Comparison of ENCODE assay signal across 1 cellular context in the genomic region with DNA sequence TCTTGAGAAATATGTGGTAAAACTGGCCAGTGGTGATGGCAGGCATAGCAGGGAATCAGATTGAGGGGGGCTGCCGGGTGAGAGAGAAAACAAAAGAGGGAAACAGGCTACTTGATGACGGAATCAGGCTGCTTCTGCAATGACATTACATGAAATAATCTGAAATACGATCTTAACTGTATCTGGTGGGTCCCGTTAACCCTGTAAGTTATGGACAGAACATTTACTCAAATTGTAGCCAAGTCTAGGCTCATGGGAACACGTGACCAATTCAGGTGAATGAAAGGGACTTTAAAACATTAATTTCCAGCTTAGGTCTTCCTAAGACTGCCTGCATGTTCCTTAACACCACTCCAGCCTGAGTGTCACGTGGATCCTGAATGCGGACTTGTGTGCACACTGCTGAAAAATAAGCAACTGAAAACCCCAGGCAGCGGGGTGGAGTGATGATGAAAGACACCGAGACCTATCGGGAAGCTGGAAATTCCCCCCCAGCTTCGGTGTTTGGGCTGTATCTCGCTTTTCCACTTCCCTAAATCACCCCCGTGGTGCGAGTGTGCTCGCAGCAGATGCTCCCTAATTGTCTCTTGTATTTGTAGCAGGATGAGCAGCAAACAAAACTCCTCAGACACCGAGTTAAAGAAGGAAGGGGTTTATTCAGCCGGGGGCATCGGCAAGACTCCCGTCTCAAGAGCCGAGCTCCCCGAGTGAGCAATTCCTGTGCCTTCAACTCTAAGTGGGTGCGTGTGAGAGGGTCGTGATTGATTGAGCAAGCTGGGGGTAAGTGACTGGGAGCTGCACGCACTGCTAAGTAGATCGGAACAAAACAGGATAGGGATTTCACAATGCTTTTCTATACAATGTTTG.
A peak's percentile ranks its signal among the peaks of the same experiment; 100 is the strongest.
TF ChIP-seq lines count a peak whose summit lies in the region.

No MANE protein-coding gene starts in this region.

TF ChIP-seq in HEK293, 187 proteins besides CTCF, POLR2A, EP300 and RAD21 (continued from another document):
- TF ChIP-seq ZNF121 (tag by site-specific recombination; IDR thresholded peaks at IDR 0.05) (no peak), ZNF341 (tag by site-specific recombination; IDR thresholded peaks at IDR 0.05; ENCODE audit: low read depth) (peak; percentile 77), EGR2 (tag by site-specific recombination; IDR thresholded peaks at IDR 0.05; ENCODE audit: low read depth) (no peak), ZNF174 (tag by site-specific recombination; IDR thresholded peaks at IDR 0.05) (no peak), ZNF423 (tag by site-specific recombination; IDR thresholded peaks at IDR 0.05) (no peak), ZSCAN16 (tag by site-specific recombination; IDR thresholded peaks at IDR 0.05) (no peak), KLF16 (tag by site-specific recombination; IDR thresholded peaks at IDR 0.05) (no peak), ZNF600 (tag by site-specific recombination; IDR thresholded peaks at IDR 0.05) (peak; percentile 63; the same call in 1 of the 2 replicates), GFI1B (tag by site-specific recombination; IDR thresholded peaks at IDR 0.05) (no peak), ZNF514 (tag by site-specific recombination; IDR thresholded peaks at IDR 0.05) (no peak), ZFP3 (tag by site-specific recombination; IDR thresholded peaks at IDR 0.05; ENCODE audit: low read depth) (no peak), ZNF10 (tag by site-specific recombination; IDR thresholded peaks at IDR 0.05) (no peak), ZNF37A (tag by site-specific recombination; IDR thresholded peaks at IDR 0.05) (no peak), ZNF670 (tag by site-specific recombination; IDR thresholded peaks at IDR 0.05; ENCODE audit: low read depth) (no peak), ZNF677 (tag by site-specific recombination; IDR thresholded peaks at IDR 0.05) (no peak), TRIM28 (IDR thresholded peaks at IDR 0.05; ENCODE audit: borderline replicate concordance, low read length) (peak; percentile 42; the same call in 1 of the 2 replicates), ZNF433 (tag by site-specific recombination; IDR thresholded peaks at IDR 0.05; ENCODE audit: low read depth) (no peak), SP3 (tag by site-specific recombination; IDR thresholded peaks at IDR 0.05) (no peak), TCF7L2 (IDR thresholded peaks at IDR 0.05; ENCODE audit: borderline replicate concordance, low read depth, low read length) (no peak), ZNF707 (tag by site-specific recombination; IDR thresholded peaks at IDR 0.05) (no peak), GLIS2 (tag by site-specific recombination; IDR thresholded peaks at IDR 0.05) (peak; percentile 68), YY1 (tag by site-specific recombination; IDR thresholded peaks at IDR 0.05) (no peak), BCL11A (tag by site-specific recombination; IDR thresholded peaks at IDR 0.05; ENCODE audit: low read depth) (no peak), SP2 (tag by site-specific recombination; IDR thresholded peaks at IDR 0.05) (no peak), OVOL3 (tag by site-specific recombination; IDR thresholded peaks at IDR 0.05) (no peak), ZNF266 (tag by site-specific recombination; IDR thresholded peaks at IDR 0.05; ENCODE audit: low read depth) (no peak), ZNF157 (tag by site-specific recombination; IDR thresholded peaks at IDR 0.05) (no peak), ZNF132 (tag by site-specific recombination; IDR thresholded peaks at IDR 0.05; ENCODE audit: borderline replicate concordance) (no peak), ZNF623 (tag by site-specific recombination; IDR thresholded peaks at IDR 0.05) (no peak), REPIN1 (tag by site-specific recombination; IDR thresholded peaks at IDR 0.05; ENCODE audit: low read depth) (no peak), ZNF24 (tag by site-specific recombination; IDR thresholded peaks at IDR 0.05) (no peak), ZNF624 (tag by site-specific recombination; IDR thresholded peaks at IDR 0.05) (no peak), ZSCAN30 (tag by site-specific recombination; IDR thresholded peaks at IDR 0.05) (no peak), ZNF791 (tag by site-specific recombination; IDR thresholded peaks at IDR 0.05) (no peak), GLI4 (tag by site-specific recombination; IDR thresholded peaks at IDR 0.05) (no peak), ZNF211 (tag by site-specific recombination; IDR thresholded peaks at IDR 0.05; ENCODE audit: low read depth) (no peak), ZNF248 (tag by site-specific recombination; IDR thresholded peaks at IDR 0.05) (no peak), ZNF214 (tag by site-specific recombination; IDR thresholded peaks at IDR 0.05; ENCODE audit: borderline replicate concordance) (no peak), ZNF239 (tag by site-specific recombination; IDR thresholded peaks at IDR 0.05) (no peak), ZNF837 (tag by site-specific recombination; IDR thresholded peaks at IDR 0.05) (no peak), ZNF391 (tag by site-specific recombination; IDR thresholded peaks at IDR 0.05; ENCODE audit: borderline replicate concordance, low read depth) (no peak), ZNF184 (tag by site-specific recombination; IDR thresholded peaks at IDR 0.05) (no peak), ZNF555 (tag by site-specific recombination; conservative IDR thresholded peaks at IDR 0.05) (no peak), GLIS1 (tag by site-specific recombination; IDR thresholded peaks at IDR 0.05) (peak; percentile 78), ZNF416 (tag by site-specific recombination; IDR thresholded peaks at IDR 0.05) (no peak), KLF10 (tag by site-specific recombination; IDR thresholded peaks at IDR 0.05) (no peak), ZBTB17 (tag by site-specific recombination; IDR thresholded peaks at IDR 0.05) (peak; percentile 90), ZNF350 (tag by site-specific recombination; IDR thresholded peaks at IDR 0.05) (no peak), ZNF529 (tag by site-specific recombination; IDR thresholded peaks at IDR 0.05; ENCODE audit: insufficient replicate concordance) (no peak)
- TF ChIP-seq, protein P1, sequence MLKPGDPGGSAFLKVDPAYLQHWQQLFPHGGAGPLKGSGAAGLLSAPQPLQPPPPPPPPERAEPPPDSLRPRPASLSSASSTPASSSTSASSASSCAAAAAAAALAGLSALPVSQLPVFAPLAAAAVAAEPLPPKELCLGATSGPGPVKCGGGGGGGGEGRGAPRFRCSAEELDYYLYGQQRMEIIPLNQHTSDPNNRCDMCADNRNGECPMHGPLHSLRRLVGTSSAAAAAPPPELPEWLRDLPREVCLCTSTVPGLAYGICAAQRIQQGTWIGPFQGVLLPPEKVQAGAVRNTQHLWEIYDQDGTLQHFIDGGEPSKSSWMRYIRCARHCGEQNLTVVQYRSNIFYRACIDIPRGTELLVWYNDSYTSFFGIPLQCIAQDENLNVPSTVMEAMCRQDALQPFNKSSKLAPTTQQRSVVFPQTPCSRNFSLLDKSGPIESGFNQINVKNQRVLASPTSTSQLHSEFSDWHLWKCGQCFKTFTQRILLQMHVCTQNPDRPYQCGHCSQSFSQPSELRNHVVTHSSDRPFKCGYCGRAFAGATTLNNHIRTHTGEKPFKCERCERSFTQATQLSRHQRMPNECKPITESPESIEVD (tag by site-specific recombination; IDR thresholded peaks at IDR 0.05) = no peak
- TF ChIP-seq, protein P2, sequence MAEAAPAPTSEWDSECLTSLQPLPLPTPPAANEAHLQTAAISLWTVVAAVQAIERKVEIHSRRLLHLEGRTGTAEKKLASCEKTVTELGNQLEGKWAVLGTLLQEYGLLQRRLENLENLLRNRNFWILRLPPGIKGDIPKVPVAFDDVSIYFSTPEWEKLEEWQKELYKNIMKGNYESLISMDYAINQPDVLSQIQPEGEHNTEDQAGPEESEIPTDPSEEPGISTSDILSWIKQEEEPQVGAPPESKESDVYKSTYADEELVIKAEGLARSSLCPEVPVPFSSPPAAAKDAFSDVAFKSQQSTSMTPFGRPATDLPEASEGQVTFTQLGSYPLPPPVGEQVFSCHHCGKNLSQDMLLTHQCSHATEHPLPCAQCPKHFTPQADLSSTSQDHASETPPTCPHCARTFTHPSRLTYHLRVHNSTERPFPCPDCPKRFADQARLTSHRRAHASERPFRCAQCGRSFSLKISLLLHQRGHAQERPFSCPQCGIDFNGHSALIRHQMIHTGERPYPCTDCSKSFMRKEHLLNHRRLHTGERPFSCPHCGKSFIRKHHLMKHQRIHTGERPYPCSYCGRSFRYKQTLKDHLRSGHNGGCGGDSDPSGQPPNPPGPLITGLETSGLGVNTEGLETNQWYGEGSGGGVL (tag by site-specific recombination; IDR thresholded peaks at IDR 0.05) = peak; percentile 44
- TF ChIP-seq, protein P3, sequence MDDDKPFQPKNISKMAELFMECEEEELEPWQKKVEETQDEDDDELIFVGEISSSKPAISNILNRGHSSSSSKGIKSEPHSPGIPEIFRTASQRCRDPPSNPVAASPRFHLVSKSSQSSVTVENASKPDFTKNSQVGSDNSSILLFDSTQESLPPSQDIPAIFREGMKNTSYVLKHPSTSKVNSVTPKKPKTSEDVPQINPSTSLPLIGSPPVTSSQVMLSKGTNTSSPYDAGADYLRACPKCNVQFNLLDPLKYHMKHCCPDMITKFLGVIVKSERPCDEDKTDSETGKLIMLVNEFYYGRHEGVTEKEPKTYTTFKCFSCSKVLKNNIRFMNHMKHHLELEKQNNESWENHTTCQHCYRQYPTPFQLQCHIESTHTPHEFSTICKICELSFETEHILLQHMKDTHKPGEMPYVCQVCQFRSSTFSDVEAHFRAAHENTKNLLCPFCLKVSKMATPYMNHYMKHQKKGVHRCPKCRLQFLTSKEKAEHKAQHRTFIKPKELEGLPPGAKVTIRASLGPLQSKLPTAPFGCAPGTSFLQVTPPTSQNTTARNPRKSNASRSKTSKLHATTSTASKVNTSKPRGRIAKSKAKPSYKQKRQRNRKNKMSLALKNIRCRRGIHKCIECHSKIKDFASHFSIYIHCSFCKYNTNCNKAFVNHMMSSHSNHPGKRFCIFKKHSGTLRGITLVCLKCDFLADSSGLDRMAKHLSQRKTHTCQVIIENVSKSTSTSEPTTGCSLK (tag by site-specific recombination; IDR thresholded peaks at IDR 0.05) = no peak
- TF ChIP-seq, protein P4, sequence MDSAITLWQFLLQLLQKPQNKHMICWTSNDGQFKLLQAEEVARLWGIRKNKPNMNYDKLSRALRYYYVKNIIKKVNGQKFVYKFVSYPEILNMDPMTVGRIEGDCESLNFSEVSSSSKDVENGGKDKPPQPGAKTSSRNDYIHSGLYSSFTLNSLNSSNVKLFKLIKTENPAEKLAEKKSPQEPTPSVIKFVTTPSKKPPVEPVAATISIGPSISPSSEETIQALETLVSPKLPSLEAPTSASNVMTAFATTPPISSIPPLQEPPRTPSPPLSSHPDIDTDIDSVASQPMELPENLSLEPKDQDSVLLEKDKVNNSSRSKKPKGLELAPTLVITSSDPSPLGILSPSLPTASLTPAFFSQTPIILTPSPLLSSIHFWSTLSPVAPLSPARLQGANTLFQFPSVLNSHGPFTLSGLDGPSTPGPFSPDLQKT (IDR thresholded peaks at IDR 0.05; ENCODE audit: borderline replicate concordance, low read depth, low read length) = no peak
- TF ChIP-seq, protein P5, sequence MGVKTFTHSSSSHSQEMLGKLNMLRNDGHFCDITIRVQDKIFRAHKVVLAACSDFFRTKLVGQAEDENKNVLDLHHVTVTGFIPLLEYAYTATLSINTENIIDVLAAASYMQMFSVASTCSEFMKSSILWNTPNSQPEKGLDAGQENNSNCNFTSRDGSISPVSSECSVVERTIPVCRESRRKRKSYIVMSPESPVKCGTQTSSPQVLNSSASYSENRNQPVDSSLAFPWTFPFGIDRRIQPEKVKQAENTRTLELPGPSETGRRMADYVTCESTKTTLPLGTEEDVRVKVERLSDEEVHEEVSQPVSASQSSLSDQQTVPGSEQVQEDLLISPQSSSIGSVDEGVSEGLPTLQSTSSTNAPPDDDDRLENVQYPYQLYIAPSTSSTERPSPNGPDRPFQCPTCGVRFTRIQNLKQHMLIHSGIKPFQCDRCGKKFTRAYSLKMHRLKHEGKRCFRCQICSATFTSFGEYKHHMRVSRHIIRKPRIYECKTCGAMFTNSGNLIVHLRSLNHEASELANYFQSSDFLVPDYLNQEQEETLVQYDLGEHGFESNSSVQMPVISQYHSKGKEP (tag by site-specific recombination; IDR thresholded peaks at IDR 0.05) = no peak
- TF ChIP-seq, protein P6, sequence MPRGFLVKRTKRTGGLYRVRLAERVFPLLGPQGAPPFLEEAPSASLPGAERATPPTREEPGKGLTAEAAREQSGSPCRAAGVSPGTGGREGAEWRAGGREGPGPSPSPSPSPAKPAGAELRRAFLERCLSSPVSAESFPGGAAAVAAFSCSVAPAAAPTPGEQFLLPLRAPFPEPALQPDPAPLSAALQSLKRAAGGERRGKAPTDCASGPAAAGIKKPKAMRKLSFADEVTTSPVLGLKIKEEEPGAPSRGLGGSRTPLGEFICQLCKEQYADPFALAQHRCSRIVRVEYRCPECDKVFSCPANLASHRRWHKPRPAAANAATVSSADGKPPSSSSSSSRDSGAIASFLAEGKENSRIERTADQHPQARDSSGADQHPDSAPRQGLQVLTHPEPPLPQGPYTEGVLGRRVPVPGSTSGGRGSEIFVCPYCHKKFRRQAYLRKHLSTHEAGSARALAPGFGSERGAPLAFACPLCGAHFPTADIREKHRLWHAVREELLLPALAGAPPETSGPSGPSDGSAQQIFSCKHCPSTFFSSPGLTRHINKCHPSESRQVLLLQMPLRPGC (tag by site-specific recombination; IDR thresholded peaks at IDR 0.05) = no peak
- TF ChIP-seq, protein P7, sequence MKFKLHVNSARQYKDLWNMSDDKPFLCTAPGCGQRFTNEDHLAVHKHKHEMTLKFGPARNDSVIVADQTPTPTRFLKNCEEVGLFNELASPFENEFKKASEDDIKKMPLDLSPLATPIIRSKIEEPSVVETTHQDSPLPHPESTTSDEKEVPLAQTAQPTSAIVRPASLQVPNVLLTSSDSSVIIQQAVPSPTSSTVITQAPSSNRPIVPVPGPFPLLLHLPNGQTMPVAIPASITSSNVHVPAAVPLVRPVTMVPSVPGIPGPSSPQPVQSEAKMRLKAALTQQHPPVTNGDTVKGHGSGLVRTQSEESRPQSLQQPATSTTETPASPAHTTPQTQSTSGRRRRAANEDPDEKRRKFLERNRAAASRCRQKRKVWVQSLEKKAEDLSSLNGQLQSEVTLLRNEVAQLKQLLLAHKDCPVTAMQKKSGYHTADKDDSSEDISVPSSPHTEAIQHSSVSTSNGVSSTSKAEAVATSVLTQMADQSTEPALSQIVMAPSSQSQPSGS (tag by site-specific recombination; IDR thresholded peaks at IDR 0.05; ENCODE audit: low read depth) = peak; percentile 60
- TF ChIP-seq, protein P8, sequence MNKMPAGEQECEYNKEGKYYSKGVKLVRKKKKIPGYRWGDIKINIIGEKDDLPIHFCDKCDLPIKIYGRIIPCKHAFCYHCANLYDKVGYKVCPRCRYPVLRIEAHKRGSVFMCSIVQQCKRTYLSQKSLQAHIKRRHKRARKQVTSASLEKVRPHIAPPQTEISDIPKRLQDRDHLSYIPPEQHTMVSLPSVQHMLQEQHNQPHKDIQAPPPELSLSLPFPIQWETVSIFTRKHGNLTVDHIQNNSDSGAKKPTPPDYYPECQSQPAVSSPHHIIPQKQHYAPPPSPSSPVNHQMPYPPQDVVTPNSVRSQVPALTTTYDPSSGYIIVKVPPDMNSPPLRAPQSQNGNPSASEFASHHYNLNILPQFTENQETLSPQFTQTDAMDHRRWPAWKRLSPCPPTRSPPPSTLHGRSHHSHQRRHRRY (tag by site-specific recombination; IDR thresholded peaks at IDR 0.05) = no peak
TF ChIP-seq in HEK293: peak in this region for 23.
